Comparison of ENCODE assay signal across 29 cellular contexts in genomic region chr17:13521784-13522183, GRCh38.
"Had no signal": no experiment of that assay in that cellular context is flagged by ENCODE, and none has a peak within 500 bp of the region (broad histone marks: within the 10 kb centered on the region; RNA-seq: fewer than 3 reads in every experiment).

No MANE protein-coding gene starts in this region.

- H3K27ac ChIP-seq: ascending aorta, brain microvascular endothelial cell, coronary artery, foreskin keratinocyte, gastrocnemius medialis, heart right ventricle had no signal

- H3K36me3 ChIP-seq: ascending aorta, brain microvascular endothelial cell, gastrocnemius medialis, heart right ventricle had no signal

- H3K4me3 ChIP-seq: ascending aorta, coronary artery, dorsolateral prefrontal cortex, gastrocnemius medialis, heart right ventricle had no signal

- DNase-seq: activated CD4-positive, alpha-beta memory T cell treated with anti-CD3 and anti-CD28 coated beads, Interleukin-2, amount 10 ng/mL, durations not matched to agents 7 days and 5 days; activated CD4-positive, alpha-beta T cell treated with anti-CD3 and anti-CD28 coated beads for 36 hours; activated CD4-positive, alpha-beta T cell treated with anti-CD3 and anti-CD28 coated beads, Interleukin-2, amount 10 ng/mL, durations not matched to agents 7 days and 5 days; activated CD4-positive, alpha-beta T cell treated with anti-CD3 and anti-CD28 coated beads, Interleukin-2, amount 50 U/mL, for 4 hours; activated CD4-positive, CD25-positive, alpha-beta regulatory T cell; activated CD4-positive, CD25-positive, alpha-beta regulatory T cell treated with anti-CD3 and anti-CD28 coated beads, Interleukin-2, amount 50 U/mL, for 72 hours; activated CD8-positive, alpha-beta memory T cell treated with anti-CD3 and anti-CD28 coated beads, Interleukin-2, amount 50 U/mL, for 48 hours; activated gamma-delta T cell; activated naive CD4-positive, alpha-beta T cell; activated naive CD4-positive, alpha-beta T cell treated with anti-CD3 and anti-CD28 coated beads, Interleukin-2, amount 10 ng/mL, durations not matched to agents 7 days and 5 days; activated naive CD8-positive, alpha-beta T cell treated with anti-CD3 and anti-CD28 coated beads, Interleukin-2, amount 10 ng/mL, durations not matched to agents 7 days and 5 days; activated T-cell treated with anti-CD3 and anti-CD28 coated beads for 4 hours; activated T-cell treated with anti-CD3 and anti-CD28 coated beads, Interleukin-2, amount 50 U/mL, for 24 hours; activated T-cell treated with anti-CD3 and anti-CD28 coated beads, Interleukin-2, amount 50 U/mL, for 72 hours; brain microvascular endothelial cell; dorsolateral prefrontal cortex; effector memory CD4-positive, alpha-beta T cell; endodermal cell; foreskin keratinocyte; gastrocnemius medialis; heart right ventricle; T-helper 1 cell; T-helper 17 cell; T1000 had no signal

- FAIRE-seq: bronchial epithelial cell had no signal

- H3K9me3 ChIP-seq: ascending aorta, gastrocnemius medialis had no signal

- H3K4me1 ChIP-seq: ascending aorta, foreskin keratinocyte, gastrocnemius medialis, heart right ventricle had no signal

- H3K27me3 ChIP-seq: ascending aorta, brain microvascular endothelial cell, foreskin keratinocyte, gastrocnemius medialis had no signal

- ATAC-seq: activated CD4-positive, alpha-beta T cell treated with anti-CD3 and anti-CD28 coated beads for 36 hours; activated naive CD4-positive, alpha-beta T cell treated with anti-CD3 and anti-CD28 coated beads, Interleukin-2, amount 50 U/mL, for 72 hours; activated T-cell treated with anti-CD3 and anti-CD28 coated beads, Interleukin-2, amount 50 U/mL, for 72 hours; esophagus mucosa; foreskin keratinocyte; gastrocnemius medialis; heart right ventricle; T-helper 17 cell had no signal
